ENCODE assay signal across 8 cellular contexts in genomic region chr12:98755855-98756254, GRCh38.
DNase-seq lines count a peak whose midpoint lies in the region; ATAC-seq, FAIRE-seq and TF ChIP-seq lines count a peak whose summit lies in the region.
"Not testable (repeated sequence)": the region's sequence is repeated elsewhere in the genome, so short reads cannot be mapped to it uniquely, and the experiment has no call there.

No MANE protein-coding gene starts in this region.

- not testable (repeated sequence) for H2AFZ ChIP-seq in GM23248; SK-N-SH (ENCODE audit: low read depth); K562 (ENCODE audit: low read depth, low read length)

- not testable (repeated sequence) for BruUV-seq in K562 (replicated peaks; lab: Mats Ljungman, UMichigan)

- 43 to 48% methylated on average over 5 of the region's 5 CpGs for WGBS in GM23248 (ENCODE audit: low coverage in 1 of 2, low lambda C conversion rate in 2 of 2, missing lambda C conversion rate in 2 of 2), 2 experiments
- 82% methylated on average over 5 of the region's 5 CpGs for WGBS in SK-N-SH (ENCODE audit: low lambda C conversion rate)
- WGBS in K562 (ENCODE audit: insufficient coverage, low coverage, missing lambda C conversion rate): 60% methylated on average over 5 of the region's 5 CpGs

- not testable (repeated sequence) for TF ChIP-seq EP300 in SK-N-SH (IDR thresholded peaks at IDR 0.05; ENCODE audit: borderline replicate concordance in 1 of 2, low read depth in 1 of 2, low read length in 1 of 2); K562 (IDR thresholded peaks at IDR 0.05; ENCODE audit: low read length)

- H3F3A ChIP-seq in GM23248 (ENCODE audit: insufficient read depth): peaks cover 14% of the 10 kb centered on the region
- not testable (repeated sequence) for H3F3A ChIP-seq in SK-N-SH (replicated peaks; ENCODE audit: insufficient read depth)

- not testable (repeated sequence) for TF ChIP-seq POLR2A in K562 (conservative IDR thresholded peaks at IDR 0.05)

- not testable (repeated sequence) for H3K4me3 ChIP-seq in GM23248; SK-N-SH (ENCODE audit: low read depth in 2 of 2, low read length in 1 of 2); K562

- POLR2A ChIA-PET in SK-N-SH (lab: Yijun Ruan, JAX); K562 (lab: Yijun Ruan, JAX): not testable (repeated sequence)

- not testable (repeated sequence) for H3K4me2 ChIP-seq in GM23248 (ENCODE audit: unreplicated experiment); SK-N-SH; K562 (ENCODE audit: insufficient read depth, low read length)

- H3K9ac ChIP-seq in GM23248; SK-N-SH; K562 (ENCODE audit: insufficient read depth in 1 of 2, low read depth in 2 of 2, low read length in 2 of 2): not testable (repeated sequence)

- H4K20me1 ChIP-seq in GM23248 (ENCODE audit: insufficient read depth); SK-N-SH (ENCODE audit: insufficient read depth); K562 (replicated peaks; ENCODE audit: control insufficient read depth, insufficient read depth, low read length): not testable (repeated sequence)

- H3K79me2 ChIP-seq in GM23248 (ENCODE audit: insufficient read depth); SK-N-SH (ENCODE audit: insufficient read depth); K562 (ENCODE audit: control insufficient read depth, insufficient read depth, low read length): not testable (repeated sequence)

- in situ Hi-C loops in GM23248 (cut with MboI); K562 (cut with MboI): not testable (repeated sequence)

- intact Hi-C loops in K562 (cut with micrococcal nuclease): not testable (repeated sequence)

- not testable (repeated sequence) for TF ChIP-seq CTCF in SK-N-SH (IDR thresholded peaks at IDR 0.05); K562 (IDR thresholded peaks at IDR 0.05 in 2 of 3, conservative IDR thresholded peaks at IDR 0.05 in 1 of 3; ENCODE audit: insufficient read depth in 2 of 3, low read depth in 1 of 3, low read length in 3 of 3)

- TF ChIP-seq RAD21 in SK-N-SH (IDR thresholded peaks at IDR 0.05; ENCODE audit: low read length); K562 (CRISPR knock-in tag; conservative IDR thresholded peaks at IDR 0.05 in 1 of 2, IDR thresholded peaks at IDR 0.05 in 1 of 2): not testable (repeated sequence)

- H3K9me2 ChIP-seq in GM23248 (ENCODE audit: insufficient read depth); SK-N-SH: not testable (repeated sequence)

- H3K27ac ChIP-seq in GM23248: peak overlapping the region; percentile 68
- H3K27ac ChIP-seq in SK-N-SH (ENCODE audit: low read depth in 2 of 2, low read length in 1 of 2); K562 (ENCODE audit: extremely low read depth, low read depth, low read length); epithelial cell of prostate: not testable (repeated sequence)

- not testable (repeated sequence) for ATAC-seq in K562

- CTCF ChIA-PET in SK-N-SH (lab: Yijun Ruan, JAX); K562 (lab: Yijun Ruan, JAX; ENCODE audit: low intra/inter-chr PET ratio): not testable (repeated sequence)

- not testable (repeated sequence) for H3K9me3 ChIP-seq in GM23248 (ENCODE audit: low read depth); SK-N-SH; K562 (replicated peaks; ENCODE audit: control insufficient read depth, insufficient read depth, low read depth, low read length)

- H3K27me3 ChIP-seq in GM23248 (replicated peaks; ENCODE audit: insufficient read depth); SK-N-SH (ENCODE audit: insufficient read depth); K562 (ENCODE audit: control insufficient read depth in 2 of 2, insufficient read depth in 2 of 2, low read length in 2 of 2): not testable (repeated sequence)

- H3K36me3 ChIP-seq in GM23248 (ENCODE audit: low read depth); SK-N-SH (replicated peaks in 1 of 2; ENCODE audit: control insufficient read depth in 1 of 2, insufficient read depth in 2 of 2, low read length in 1 of 2); K562 (ENCODE audit: control insufficient read depth, insufficient read depth, low read length): not testable (repeated sequence)

- FAIRE-seq in K562 (lab: Jason Lieb, UNC); urothelium cell line (lab: Jason Lieb, UNC): not testable (repeated sequence)

- DNase-seq in AG08395 (ENCODE audit: low spot score): peak; percentile 72
- DNase-seq in GM23248: peak; percentile 92
- DNase-seq in LHCN-M2 (ENCODE audit: low read depth): peak; percentile 88
- DNase-seq in SK-N-SH: not testable (repeated sequence)
- DNase-seq in K562 (ENCODE audit: extremely low read depth in 1 of 4, low spot score in 3 of 4): peak in 1 of 4 experiments; percentile 12
- peak; percentile 46 for DNase-seq in epithelial cell of prostate (ENCODE audit: low read depth, low spot score)
- peak; percentile 68 for DNase-seq in islet precursor cell
- DNase-seq in urothelium cell line (ENCODE audit: low spot score): peak; percentile 47

- H3K9me1 ChIP-seq in K562 (ENCODE audit: control insufficient read depth, insufficient read depth, low read length): not testable (repeated sequence)

- H3K4me1 ChIP-seq in GM23248 (ENCODE audit: insufficient read depth) (peaks cover 33% of the 10 kb centered on the region), SK-N-SH (ENCODE audit: control insufficient read depth in 1 of 2, insufficient read depth in 2 of 2, low read depth in 1 of 2, low read length in 1 of 2) (peaks cover 0 to 14% of the 10 kb centered on the region in 2 experiments; a peak in 1 of 4 replicates), K562 (replicated peaks in 1 of 2; ENCODE audit: control insufficient read depth in 2 of 2, insufficient read depth in 2 of 2, low read length in 2 of 2) (peaks cover 23 to 39% of the 10 kb centered on the region in 2 experiments)

TF ChIP-seq in SK-N-SH, 30 proteins besides CTCF, POLR2A, EP300 and RAD21:
- peak; percentile 35; the same call in 1 of the 2 replicates for TF ChIP-seq FOSL2 (IDR thresholded peaks at IDR 0.05; ENCODE audit: borderline replicate concordance, low read depth)

TF ChIP-seq in K562, 482 proteins besides CTCF, POLR2A, EP300 and RAD21:
- TF ChIP-seq ATF3 (IDR thresholded peaks at IDR 0.05): peak; percentile 35; the same call in 1 of the 2 replicates
- TF ChIP-seq ATF3 (CRISPR knock-in tag; conservative IDR thresholded peaks at IDR 0.05): not testable (repeated sequence)
- TF ChIP-seq FOSL1 (tag; conservative IDR thresholded peaks at IDR 0.05): peak; percentile 41; the same call in 1 of the 2 replicates
TF ChIP-seq in K562: peak in this region for 2; not testable (repeated sequence) for 480.
